In genomic region chr12:121537814-121538698, GRCh38 we compare ENCODE assay signal across 1 cellular context.
A peak's percentile ranks its signal among the peaks of the same experiment; 100 is the strongest.
TF ChIP-seq lines count a peak whose summit lies in the region.

No MANE protein-coding gene starts in this region.

TF ChIP-seq in K562, 482 proteins besides CTCF, POLR2A, EP300 and RAD21 (continued from another document):
- TF ChIP-seq ZBTB33 (CRISPR knock-in tag; IDR thresholded peaks at IDR 0.05): peak; percentile 82; the same call in 1 of the 2 replicates
- peak; percentile 80 for TF ChIP-seq BCOR (IDR thresholded peaks at IDR 0.05)
TF ChIP-seq in K562: peak in this region for 6.
